ENCODE assay signal across 8 cellular contexts in genomic region chr19:40714519-40715299, GRCh38. TPM values are rescaled to one million over a fixed set of nuclear protein-coding genes. Genes with fewer than 3 reads are reported as not detected.
A peak's percentile ranks its signal among the peaks of the same experiment; 100 is the strongest.
DNase-seq lines count a peak whose midpoint lies in the region; ATAC-seq and TF ChIP-seq lines count a peak whose summit lies in the region.

No MANE protein-coding gene starts in this region.

- DNase-seq in A673 (ENCODE audit: low spot score) (peak; percentile 97), NCI-H2227 (lab: John Stamatoyannopoulos, UW; ENCODE audit: unreplicated experiment) (peak; percentile 100), cardiac fibroblast (ENCODE audit: low read depth in 2 of 2) (peak; percentile 91 to 97), iris pigment epithelial cell (ENCODE audit: low read depth) (peak; percentile 93), smooth muscle cell of the brain vasculature (ENCODE audit: low read depth, low spot score) (peak; percentile 70)
- peak; percentile 75 to 89 (median 83) for DNase-seq in activated CD4-positive, CD25-positive, alpha-beta regulatory T cell (lab: John Stamatoyannopoulos, UW)

- BruUV-seq in A673 (replicated peaks; lab: Mats Ljungman, UMichigan), result no TSS peak

- intact Hi-C loops in A673 (cut with micrococcal nuclease; ENCODE audit: unreplicated experiment), result loop anchor here (10.0 kb wide), 1 partner anchor 90 kb away; no protein-coding TSS in a partner anchor

- no peak for TF ChIP-seq CTCF in A673 (conservative IDR thresholded peaks at IDR 0.05; ENCODE audit: low read depth, low read length)
- no peak for TF ChIP-seq CTCF in cardiac fibroblast (IDR thresholded peaks at IDR 0.05; ENCODE audit: low read depth, low read length)

- no peaks in the 10 kb centered on the region for H3K9me3 ChIP-seq in A673 (ENCODE audit: low read depth, low read length, poor library complexity, severe bottlenecking)

- peak overlapping the region; percentile 80 for H3K27ac ChIP-seq in A673 (ENCODE audit: low read depth, low read length, poor library complexity, severe bottlenecking)

- POLR2A ChIA-PET in A673 (lab: Charles Lee; ENCODE audit: low non-redundant PET), result no interaction called here

- CTCF ChIA-PET in A673 (lab: Charles Lee), result no interaction called here

- ATAC-seq in GM18868 (IDR thresholded peaks at IDR 0.05; ENCODE audit: unreplicated experiment), result peak; percentile 62
- peak; percentile 58 for ATAC-seq in HG03108 (IDR thresholded peaks at IDR 0.05; ENCODE audit: unreplicated experiment)

- peaks cover 7% of the 10 kb centered on the region for H3K36me3 ChIP-seq in A673 (ENCODE audit: insufficient read depth, low read length, poor library complexity, severe bottlenecking)

- H3K4me3 ChIP-seq in A673 (ENCODE audit: low read depth, low read length, poor library complexity, severe bottlenecking), result peak overlapping the region; percentile 68
- peak overlapping the region; percentile 47 to 92 for H3K4me3 ChIP-seq in cardiac fibroblast (replicated peaks in 1 of 2; ENCODE audit: low read depth in 2 of 2, low read length in 2 of 2)

- peaks cover 37% of the 10 kb centered on the region for H3K4me1 ChIP-seq in A673 (ENCODE audit: insufficient read depth, low read length, poor library complexity, severe bottlenecking)

- H3K27me3 ChIP-seq in A673 (replicated peaks; ENCODE audit: insufficient read depth, low read depth, low read length, poor library complexity), result no peaks in the 10 kb centered on the region

RNA-seq across cellular contexts. Expression of gene COQ8B, which starts 2.0 kb away (rescaled TPM):
- 34.1 and 38.8 TPM in 2 replicates for total RNA-seq in A673 (2021)

RNA-seq across cellular contexts. Expression of gene ITPKC, which starts 2.2 kb away (rescaled TPM):
- 7.2 and 8.5 TPM in 2 replicates for total RNA-seq in A673 (2021)

RNA-seq across cellular contexts. Expression of gene NUMBL, which starts 24.3 kb away (rescaled TPM):
- total RNA-seq in A673 (2021), result 38.4 and 49.3 TPM in 2 replicates

RNA-seq across cellular contexts. Expression of gene ACTMAP, which starts 35.6 kb away (rescaled TPM):
- total RNA-seq in A673 (2021), result 17.1 and 20.8 TPM in 2 replicates

RNA-seq across cellular contexts. Expression of gene SNRPA, which starts 36.3 kb away (rescaled TPM):
- total RNA-seq in A673 (2021), result 167 and 179 TPM in 2 replicates

Comparison
In these comparisons a context has a peak if more than half of its experiments do, and no peak if none do; other contexts are left out.
1. Peak in every context shown above with its lines: DNase-seq, ATAC-seq, H3K4me3 ChIP-seq and H3K27ac ChIP-seq.